ENCODE assay signal across 21 cellular contexts in genomic region chr2:202786792-202787191, GRCh38.
"Had no signal": no experiment of that assay in that cellular context is flagged by ENCODE, and none has a peak within 500 bp of the region (broad histone marks: within the 10 kb centered on the region; RNA-seq: fewer than 3 reads in every experiment).

No MANE protein-coding gene starts in this region.

- H3K27ac ChIP-seq: epithelial cell of prostate, esophagus squamous epithelium, foreskin keratinocyte, pancreas, prostate gland, skin epidermis, suprapubic skin, tibial artery, upper lobe of right lung, vagina had no signal

- H3K4me1 Mint-ChIP-seq: natural killer cell, neural crest cell had no signal

- H3K27me3 ChIP-seq: foreskin keratinocyte, pancreas, suprapubic skin, tibial artery, upper lobe of right lung, vagina had no signal

- H3K36me3 ChIP-seq: pancreas, prostate gland, vagina had no signal

- H3K4me1 ChIP-seq: foreskin keratinocyte, prostate gland, suprapubic skin, tibial artery, upper lobe of right lung, vagina had no signal

- H3K4me3 Mint-ChIP-seq: natural killer cell, neural crest cell had no signal

- DNase-seq: effector memory CD4-positive, alpha-beta T cell; esophagus squamous epithelium; foreskin keratinocyte; head of caudate nucleus; hippocampal formation; kidney glomerular epithelial cell; mammary epithelial cell; natural killer cell; occipital lobe; pancreas; stimulated activated CD4-positive, alpha-beta T cell treated with anti-CD3 and anti-CD28 coated beads, Interleukin-12 subunit alpha, Interleukin-12 subunit beta, amount 100 ng/mL, for 4 hours; stimulated activated naive CD8-positive, alpha-beta T cell treated with anti-CD3 and anti-CD28 coated beads, Interleukin-15, Interleukin-2, amounts not matched to agents 100 U/mL and 50 U/mL, for 24 hours; tibial artery; upper lobe of right lung had no signal

- H3K9me3 Mint-ChIP-seq: natural killer cell, neural crest cell had no signal

- ATAC-seq: natural killer cell; sciatic nerve; stimulated activated naive CD8-positive, alpha-beta T cell treated with anti-CD3 and anti-CD28 coated beads, Interleukin-15, Interleukin-2, amounts not matched to agents 100 U/mL and 50 U/mL, for 24 hours; upper lobe of right lung had no signal

- H3K27ac Mint-ChIP-seq: natural killer cell had no signal

- H3K4me3 ChIP-seq: esophagus squamous epithelium, pancreas, prostate gland, skin epidermis, suprapubic skin, tibial artery, upper lobe of right lung, vagina had no signal

- H3K9me3 ChIP-seq: esophagus squamous epithelium, pancreas, prostate gland, suprapubic skin, tibial artery, upper lobe of right lung, vagina had no signal
